1 cellular context compared by ENCODE assay signal in genomic region chr6:20892365-20892764, GRCh38.
TF ChIP-seq lines count a peak whose summit lies in the region.

No MANE protein-coding gene starts in this region.

TF ChIP-seq in GM23338, 12 proteins besides CTCF, POLR2A, EP300 and RAD21 (continued from another document):
- TF ChIP-seq REST (IDR thresholded peaks at IDR 0.05; ENCODE audit: unreplicated experiment) = no peak
- TF ChIP-seq ZNF331 (CRISPR knock-in tag; IDR thresholded peaks at IDR 0.05; ENCODE audit: low read depth) = no peak
